In genomic region chr6:28326371-28326948, GRCh38 we compare ENCODE assay signal across 15 cellular contexts. TPM values are rescaled to one million over a fixed set of nuclear protein-coding genes. Genes with fewer than 3 reads are reported as not detected.
DNase-seq lines count a peak whose midpoint lies in the region; ATAC-seq, FAIRE-seq and TF ChIP-seq lines count a peak whose summit lies in the region.
"Had no signal": no experiment of that assay in that cellular context is flagged by ENCODE, and none has a peak within 500 bp of the region (broad histone marks: within the 10 kb centered on the region; RNA-seq: fewer than 3 reads in every experiment).

No MANE protein-coding gene starts in this region.

- no peak overlapping the region for H3K23ac ChIP-seq in mesendoderm (ENCODE audit: low read length)

- H3K9ac ChIP-seq in K562 (ENCODE audit: insufficient read depth in 1 of 2, low read depth in 2 of 2, low read length in 2 of 2) (no peak overlapping the region), mesendoderm (ENCODE audit: low read length) (no peak overlapping the region)

- peaks cover 15% of the 10 kb centered on the region for H3K9me3 ChIP-seq in PC-9 (ENCODE audit: insufficient read depth, low read depth)
- peaks cover 12% of the 10 kb centered on the region for H3K9me3 ChIP-seq in K562 (replicated peaks; ENCODE audit: control insufficient read depth, insufficient read depth, low read depth, low read length)

- no peaks in the 10 kb centered on the region for H3K27me3 ChIP-seq in PC-9 (ENCODE audit: insufficient read depth, low read depth)
- no peaks in the 10 kb centered on the region for H3K27me3 ChIP-seq in K562 (ENCODE audit: control insufficient read depth in 2 of 2, insufficient read depth in 2 of 2, low read length in 2 of 2)
- no peaks in the 10 kb centered on the region for H3K27me3 ChIP-seq in mesendoderm (ENCODE audit: insufficient read depth, low read length, poor library complexity)
- H3K27me3 ChIP-seq: BE2C had no signal

- no peaks in the 10 kb centered on the region for H3K79me1 ChIP-seq in mesendoderm (ENCODE audit: low read length)

- no peak overlapping the region for H3K56ac ChIP-seq in mesendoderm (ENCODE audit: low read length)

- POLR2A ChIA-PET in PC-9 (lab: Charles Lee; ENCODE audit: unreplicated experiment) (no interaction called here), K562 (lab: Yijun Ruan, JAX) (interaction anchor here (1.4 kb wide), 1 partner anchor 10 kb away, joined by 7 read pairs; the partner anchor contains the start of gene ZSCAN31)

- TF ChIP-seq EP300 in K562 (IDR thresholded peaks at IDR 0.05; ENCODE audit: low read length) = no peak

- BruUV-seq in PC-9 (replicated peaks; lab: Mats Ljungman, UMichigan) = TSS peak; percentile 15
- BruUV-seq in K562 (replicated peaks; lab: Mats Ljungman, UMichigan) = no TSS peak

- H3K4ac ChIP-seq in mesendoderm (ENCODE audit: low read depth, low read length) = no peak overlapping the region

- in situ Hi-C loops in K562 (cut with MboI) = no loop called here

- H3K9me1 ChIP-seq in K562 (ENCODE audit: control insufficient read depth, insufficient read depth, low read length) = no peaks in the 10 kb centered on the region

- H4K8ac ChIP-seq in mesendoderm (ENCODE audit: low read depth, low read length) = no peak overlapping the region

- H2BK15ac ChIP-seq in mesendoderm (replicated peaks; ENCODE audit: low read depth) = no peak overlapping the region

- H3K27ac ChIP-seq in PC-9 = no peak overlapping the region
- no peak overlapping the region for H3K27ac ChIP-seq in K562 (ENCODE audit: extremely low read depth, low read depth, low read length)
- no peak overlapping the region for H3K27ac ChIP-seq in mesendoderm (ENCODE audit: low read depth, low read length)
- H3K27ac ChIP-seq: A549 had no signal

- H3K4me1 ChIP-seq in PC-9 (replicated peaks; ENCODE audit: insufficient read depth) (no peaks in the 10 kb centered on the region), K562 (replicated peaks in 1 of 2; ENCODE audit: control insufficient read depth in 2 of 2, insufficient read depth in 2 of 2, low read length in 2 of 2) (peaks cover 0 to 4% of the 10 kb centered on the region in 2 experiments; a peak in 1 of 5 replicates), mesendoderm (ENCODE audit: control insufficient read depth, low read depth, low read length) (no peaks in the 10 kb centered on the region)
- H3K4me1 ChIP-seq: A549, Caco-2 had no signal

- no peak overlapping the region for H4K5ac ChIP-seq in mesendoderm (ENCODE audit: low read length)

- no peak for TF ChIP-seq CTCF in PC-9 (conservative IDR thresholded peaks at IDR 0.05)
- no peak for TF ChIP-seq CTCF in K562 (IDR thresholded peaks at IDR 0.05 in 2 of 3, conservative IDR thresholded peaks at IDR 0.05 in 1 of 3; ENCODE audit: insufficient read depth in 2 of 3, low read depth in 1 of 3, low read length in 3 of 3)

- CTCF ChIA-PET in PC-9 (lab: Charles Lee) (no interaction called here), K562 (lab: Yijun Ruan, JAX; ENCODE audit: low intra/inter-chr PET ratio) (no interaction called here)

- H3K36me3 ChIP-seq in PC-9 (ENCODE audit: low read depth) = 0 out of 2 replicates have a peak, but pooled peaks cover 8% of the 10 kb centered on the region
- H3K36me3 ChIP-seq in K562 (ENCODE audit: control insufficient read depth, insufficient read depth, low read length) = peaks cover 16% of the 10 kb centered on the region
- peaks cover 2% of the 10 kb centered on the region for H3K36me3 ChIP-seq in mesendoderm (ENCODE audit: control insufficient read depth, insufficient read depth, low read length)
- H3K36me3 ChIP-seq: BE2C had no signal

- no peak for TF ChIP-seq RAD21 in K562 (CRISPR knock-in tag; conservative IDR thresholded peaks at IDR 0.05 in 1 of 2, IDR thresholded peaks at IDR 0.05 in 1 of 2)

- no peak overlapping the region for H2AK5ac ChIP-seq in mesendoderm (ENCODE audit: low read length)

- no peak for TF ChIP-seq POLR2A in K562 (conservative IDR thresholded peaks at IDR 0.05)

- H3K18ac ChIP-seq in mesendoderm (ENCODE audit: low read length) = no peak overlapping the region

- no peaks in the 10 kb centered on the region for H3K9me2 ChIP-seq in PC-9 (ENCODE audit: insufficient read depth)

- H3K4me3 ChIP-seq in PC-9 (no peak overlapping the region), K562 (no peak overlapping the region), mesendoderm (ENCODE audit: low read length) (peak overlapping the region; percentile 28)
- H3K4me3 ChIP-seq: A549, GM23338 had no signal

- H3F3A ChIP-seq in PC-9 (ENCODE audit: insufficient read depth, low read depth) = no peaks in the 10 kb centered on the region

- H2BK120ac ChIP-seq in mesendoderm (ENCODE audit: low read depth, low read length) = no peak overlapping the region

- no peaks in the 10 kb centered on the region for H4K20me1 ChIP-seq in PC-9 (ENCODE audit: insufficient read depth)
- no peaks in the 10 kb centered on the region for H4K20me1 ChIP-seq in K562 (replicated peaks; ENCODE audit: control insufficient read depth, insufficient read depth, low read length)

- no peak overlapping the region for H3K4me2 ChIP-seq in PC-9
- H3K4me2 ChIP-seq in K562 (ENCODE audit: insufficient read depth, low read length) = no peak overlapping the region
- no peak overlapping the region for H3K4me2 ChIP-seq in mesendoderm (ENCODE audit: low read length)
- H3K4me2 ChIP-seq: A549, GM23338 had no signal

- no peak for ATAC-seq in K562
- ATAC-seq in GM18502 (IDR thresholded peaks at IDR 0.05; ENCODE audit: poor library complexity, unreplicated experiment) = no peak
- ATAC-seq: A549, GM23338 had no signal

- WGBS in K562 (ENCODE audit: insufficient coverage, low coverage, missing lambda C conversion rate) = 73% methylated on average over 7 of the region's 7 CpGs
- WGBS in mesendoderm (ENCODE audit: extremely low coverage, insufficient coverage, low lambda C conversion rate) = no CpG with 5 or more reads among the region's 7 CpGs

- no peaks in the 10 kb centered on the region for H3K79me2 ChIP-seq in PC-9 (ENCODE audit: low read depth)
- H3K79me2 ChIP-seq in K562 (ENCODE audit: control insufficient read depth, insufficient read depth, low read length) = no peaks in the 10 kb centered on the region
- H3K79me2 ChIP-seq in mesendoderm (ENCODE audit: control insufficient read depth, insufficient read depth, low read length) = no peaks in the 10 kb centered on the region

- H2BK5ac ChIP-seq in mesendoderm (ENCODE audit: low read length) = no peak overlapping the region

- DNase-seq in PC-9 = no peak
- no peak for DNase-seq in K562 (ENCODE audit: extremely low read depth in 1 of 4, low spot score in 3 of 4)
- DNase-seq in mesendoderm = no peak
- no peak for DNase-seq in activated CD4-positive, CD25-positive, alpha-beta regulatory T cell (lab: John Stamatoyannopoulos, UW)
- no peak for DNase-seq in NCI-H2107 treated with DMSO at 0.1 percent for 48 hours (lab: John Stamatoyannopoulos, UW; ENCODE audit: unreplicated experiment)
- no peak for DNase-seq in stimulated activated CD4-positive, alpha-beta T cell treated with anti-CD3 and anti-CD28 coated beads, Interleukin-4, amount 100 ng/mL, for 4 hours
- DNase-seq: BE2C; Caco-2; CD8-positive, alpha-beta memory T cell; DND-41; GDM1; H9 had no signal

- intact Hi-C loops in PC-9 (cut with micrococcal nuclease; ENCODE audit: unreplicated experiment) = no loop called here
- intact Hi-C loops in K562 (cut with micrococcal nuclease) = no loop called here

- FAIRE-seq in K562 (lab: Jason Lieb, UNC) = no peak
- FAIRE-seq: A549 had no signal

- no peak overlapping the region for H2AFZ ChIP-seq in PC-9
- H2AFZ ChIP-seq in K562 (ENCODE audit: low read depth, low read length) = no peak overlapping the region
- H2AFZ ChIP-seq: GM23338 had no signal

RNA-seq across cellular contexts. Expression of gene ZSCAN31, which starts 9.5 kb away (rescaled TPM):
- 64.0 and 88.8 TPM in 2 replicates for total RNA-seq in PC-9 (2021)
- total RNA-seq in K562 (2011; cell fraction: chromatin; rRNA removed; ENCODE audit: low replicate concordance) = 6.8 and 10.3 TPM in 2 replicates
- total RNA-seq in K562 (2011; cell fraction: nucleolus; rRNA removed) = 4.2 and 5.4 TPM in 2 replicates
- total RNA-seq in K562 (2011; cell fraction: nucleoplasm; rRNA removed) = 4.0 and 5.6 TPM in 2 replicates
- 4.1 and 6.3 TPM in 2 replicates for total RNA-seq in K562 (2014; rRNA removed)
- 8.4 and 9.0 TPM in 2 replicates for total RNA-seq in K562 (2014; rRNA removed; fragmentation: Illumina TruSeq; extraction: Trizol)
- 11.4 and 12.1 TPM in 2 replicates for total RNA-seq in K562 (2015; rRNA removed; fragmentation: Illumina TruSeq; extraction: Trizol)
- total RNA-seq in K562 (2021) = 5.7 and 7.4 TPM in 2 replicates
- 8.4 and 9.8 TPM in 2 replicates for polyA plus RNA-seq in K562 (2011; rRNA removed)
- 4.4 and 6.1 TPM in 2 replicates for polyA plus RNA-seq in K562 (2011; cell fraction: cytosol; rRNA removed)
- 9.8 and 10.5 TPM in 2 replicates for polyA plus RNA-seq in K562 (2011; cell fraction: nucleus; rRNA removed)
- 6.8 and 11.1 TPM in 2 replicates for polyA plus RNA-seq in K562 (2012)
- polyA plus RNA-seq in K562 (2014; fragmentation: Illumina TruSeq; extraction: Trizol) = 7.9 and 8.5 TPM in 2 replicates
- polyA plus RNA-seq in K562 (2014; fragmentation: Nextera tagmentation; extraction: Ambion mirVana) = 1 to 10 TPM; 5.0 to 7.0 TPM
- 3.9 and 5.7 TPM in 2 replicates for polyA plus RNA-seq in K562 (2014; rRNA removed)
- polyA minus RNA-seq in K562 (2011; rRNA and poly(A)+ RNA removed) = 16.6 and 17.6 TPM in 2 replicates
- 4.2 and 6.7 TPM in 2 replicates for polyA minus RNA-seq in K562 (2011; cell fraction: cytosol; rRNA and poly(A)+ RNA removed)
- polyA minus RNA-seq in K562 (2011; cell fraction: nucleus; rRNA and poly(A)+ RNA removed) = 5.3 and 8.2 TPM in 2 replicates
- 3.5 TPM for polyA plus RNA-seq in mesendoderm (2013, experiment 1 of 2)
- polyA plus RNA-seq in mesendoderm (2013, experiment 2 of 2) = 4.3 TPM

RNA-seq across cellular contexts. Expression of gene ZKSCAN3, which starts 23.3 kb away (rescaled TPM):
- total RNA-seq in PC-9 (2021) = 4.9 and 6.2 TPM in 2 replicates
- 18.5 and 26.6 TPM in 2 replicates for total RNA-seq in K562 (2011; cell fraction: chromatin; rRNA removed; ENCODE audit: low replicate concordance)
- total RNA-seq in K562 (2011; cell fraction: nucleolus; rRNA removed) = 8.7 and 9.0 TPM in 2 replicates
- total RNA-seq in K562 (2011; cell fraction: nucleoplasm; rRNA removed) = 14.7 and 21.2 TPM in 2 replicates
- total RNA-seq in K562 (2014; rRNA removed) = 5.5 and 9.1 TPM in 2 replicates
- 12.4 and 12.8 TPM in 2 replicates for total RNA-seq in K562 (2014; rRNA removed; fragmentation: Illumina TruSeq; extraction: Trizol)
- total RNA-seq in K562 (2015; rRNA removed; fragmentation: Illumina TruSeq; extraction: Trizol) = 12.2 and 12.4 TPM in 2 replicates
- total RNA-seq in K562 (2021) = 10.2 and 11.1 TPM in 2 replicates
- 11.4 and 12.2 TPM in 2 replicates for polyA plus RNA-seq in K562 (2011; rRNA removed)
- polyA plus RNA-seq in K562 (2011; cell fraction: cytosol; rRNA removed) = 4.1 and 7.4 TPM in 2 replicates
- 13.7 and 16.5 TPM in 2 replicates for polyA plus RNA-seq in K562 (2011; cell fraction: nucleus; rRNA removed)
- 6.5 and 6.8 TPM in 2 replicates for polyA plus RNA-seq in K562 (2012)
- 9.0 and 10.4 TPM in 2 replicates for polyA plus RNA-seq in K562 (2014; fragmentation: Illumina TruSeq; extraction: Trizol)
- polyA plus RNA-seq in K562 (2014; fragmentation: Nextera tagmentation; extraction: Ambion mirVana) = 1 to 10 TPM; 3.0 to 4.3 TPM
- polyA plus RNA-seq in K562 (2014; rRNA removed) = 6.9 and 8.0 TPM in 2 replicates
- polyA minus RNA-seq in K562 (2011; rRNA and poly(A)+ RNA removed) = 7.9 and 12.8 TPM in 2 replicates
- polyA minus RNA-seq in K562 (2011; cell fraction: cytosol; rRNA and poly(A)+ RNA removed) = 4.5 and 6.7 TPM in 2 replicates
- 3.8 and 7.0 TPM in 2 replicates for polyA minus RNA-seq in K562 (2011; cell fraction: nucleus; rRNA and poly(A)+ RNA removed)
- 2.9 TPM for polyA plus RNA-seq in mesendoderm (2013, experiment 1 of 2)
- polyA plus RNA-seq in mesendoderm (2013, experiment 2 of 2) = 2.8 TPM

RNA-seq across cellular contexts. Expression of gene PGBD1, which starts 45.1 kb away (rescaled TPM):
- total RNA-seq in PC-9 (2021) (3.6 and 3.9 TPM in 2 replicates), K562 (2014; rRNA removed) (4.4 and 5.8 TPM in 2 replicates), K562 (2014; rRNA removed; fragmentation: Illumina TruSeq; extraction: Trizol) (9.0 and 10.0 TPM in 2 replicates), K562 (2015; rRNA removed; fragmentation: Illumina TruSeq; extraction: Trizol) (8.3 and 8.9 TPM in 2 replicates), K562 (2021) (6.5 and 7.4 TPM in 2 replicates)
- total RNA-seq in K562 (2011; cell fraction: chromatin; rRNA removed; ENCODE audit: low replicate concordance) = 7.8 and 12.2 TPM in 2 replicates
- total RNA-seq in K562 (2011; cell fraction: nucleolus; rRNA removed) = 4.7 and 6.2 TPM in 2 replicates
- total RNA-seq in K562 (2011; cell fraction: nucleoplasm; rRNA removed) = 7.0 and 7.5 TPM in 2 replicates
- polyA plus RNA-seq in K562 (2011; rRNA removed) (7.1 and 8.2 TPM in 2 replicates), K562 (2014; fragmentation: Illumina TruSeq; extraction: Trizol) (6.5 and 7.3 TPM in 2 replicates), K562 (2014; fragmentation: Nextera tagmentation; extraction: Ambion mirVana) (1 to 10 TPM; 3.3 to 3.5 TPM), K562 (2014; rRNA removed) (5.6 and 6.1 TPM in 2 replicates)
- 3.0 and 4.0 TPM in 2 replicates for polyA plus RNA-seq in K562 (2011; cell fraction: cytosol; rRNA removed)
- 10.0 and 10.8 TPM in 2 replicates for polyA plus RNA-seq in K562 (2011; cell fraction: nucleus; rRNA removed)
- polyA plus RNA-seq in K562 (2012) = 4.9 and 7.8 TPM in 2 replicates
- polyA minus RNA-seq in K562 (2011; rRNA and poly(A)+ RNA removed) = 9.5 and 10.0 TPM in 2 replicates
- polyA minus RNA-seq in K562 (2011; cell fraction: cytosol; rRNA and poly(A)+ RNA removed) = 3.3 and 4.4 TPM in 2 replicates
- 5.0 and 6.3 TPM in 2 replicates for polyA minus RNA-seq in K562 (2011; cell fraction: nucleus; rRNA and poly(A)+ RNA removed)
- polyA plus RNA-seq in mesendoderm (2013, experiment 1 of 2) = 5.4 TPM
- 5.6 TPM for polyA plus RNA-seq in mesendoderm (2013, experiment 2 of 2)

RNA-seq across cellular contexts. Expression of gene ZSCAN26, which starts 59.5 kb away (rescaled TPM):
- total RNA-seq in PC-9 (2021) (12.1 and 14.8 TPM in 2 replicates), K562 (2014; rRNA removed) (5.4 and 5.9 TPM in 2 replicates), K562 (2014; rRNA removed; fragmentation: Illumina TruSeq; extraction: Trizol) (10.5 and 10.7 TPM in 2 replicates), K562 (2015; rRNA removed; fragmentation: Illumina TruSeq; extraction: Trizol) (10.7 and 11.0 TPM in 2 replicates), K562 (2021) (6.1 and 6.9 TPM in 2 replicates)
- 33.0 and 48.0 TPM in 2 replicates for total RNA-seq in K562 (2011; cell fraction: chromatin; rRNA removed; ENCODE audit: low replicate concordance)
- 7.7 and 9.1 TPM in 2 replicates for total RNA-seq in K562 (2011; cell fraction: nucleolus; rRNA removed)
- 11.8 and 13.1 TPM in 2 replicates for total RNA-seq in K562 (2011; cell fraction: nucleoplasm; rRNA removed)
- polyA plus RNA-seq in K562 (2011; rRNA removed) (14.2 and 14.6 TPM in 2 replicates), K562 (2014; fragmentation: Illumina TruSeq; extraction: Trizol) (12.2 and 12.4 TPM in 2 replicates), K562 (2014; fragmentation: Nextera tagmentation; extraction: Ambion mirVana) (10 to 100 TPM in 1 of 2 experiments, 1 to 10 TPM in 1; 7.3 to 12.8 TPM), K562 (2014; rRNA removed) (6.4 and 8.4 TPM in 2 replicates)
- 2.7 and 6.0 TPM in 2 replicates for polyA plus RNA-seq in K562 (2011; cell fraction: cytosol; rRNA removed)
- polyA plus RNA-seq in K562 (2011; cell fraction: nucleus; rRNA removed) = 25.1 and 33.9 TPM in 2 replicates
- 7.0 and 10.4 TPM in 2 replicates for polyA plus RNA-seq in K562 (2012)
- 19.5 and 25.0 TPM in 2 replicates for polyA minus RNA-seq in K562 (2011; rRNA and poly(A)+ RNA removed)
- polyA minus RNA-seq in K562 (2011; cell fraction: cytosol; rRNA and poly(A)+ RNA removed) = 2.3 and 3.2 TPM in 2 replicates
- polyA minus RNA-seq in K562 (2011; cell fraction: nucleus; rRNA and poly(A)+ RNA removed) = 7.3 and 16.6 TPM in 2 replicates
- 8.0 TPM for polyA plus RNA-seq in mesendoderm (2013, experiment 1 of 2)
- polyA plus RNA-seq in mesendoderm (2013, experiment 2 of 2) = 8.4 TPM
